Comparison of ENCODE assay signal across 8 cellular contexts in the genomic region with DNA sequence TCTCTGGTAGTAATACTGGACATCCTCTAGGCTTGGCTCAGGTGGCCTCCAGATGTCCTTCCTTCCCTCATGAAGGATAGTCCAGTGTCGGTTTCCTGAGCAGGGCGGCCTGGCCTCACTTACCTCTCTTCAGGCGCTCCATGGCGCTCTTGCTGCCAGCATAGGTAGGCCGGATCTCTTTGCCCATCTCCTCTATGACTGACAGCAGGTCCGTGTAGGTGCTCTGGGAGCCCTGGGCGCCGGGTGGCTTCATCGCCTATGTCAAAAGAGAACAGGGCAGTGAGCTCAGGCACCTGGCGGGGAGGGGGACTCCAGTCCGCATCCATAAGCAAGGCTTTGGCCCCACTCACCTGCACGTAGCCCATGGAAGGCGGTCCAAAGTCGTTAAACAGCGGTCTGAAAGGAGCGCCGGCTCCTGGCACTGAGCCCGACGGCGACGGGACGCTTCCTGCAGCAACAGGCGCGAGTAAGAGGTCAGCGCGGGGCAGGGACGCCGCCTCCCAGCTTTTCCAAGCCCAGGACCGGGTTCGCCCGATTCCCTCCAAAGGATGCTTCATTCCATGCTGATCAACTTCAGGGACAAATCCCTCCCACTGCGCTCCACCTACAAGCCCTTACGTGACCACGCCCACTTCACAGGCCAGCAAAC. TPM values are rescaled to one million over a fixed set of nuclear protein-coding genes. Genes with fewer than 3 reads are reported as not detected.
DNase-seq lines count a peak whose midpoint lies in the region; ATAC-seq and TF ChIP-seq lines count a peak whose summit lies in the region.

No MANE protein-coding gene starts in this region.

- WGBS in endodermal cell (ENCODE audit: insufficient coverage in 1 of 2, insufficient read length in 1 of 2), 2 experiments: 26 to 32% methylated on average over 30 to 34 of the region's 34 CpGs

- POLR2A ChIA-PET in AG04449 (lab: Yijun Ruan, JAX): interaction anchor here (0.6 kb wide), 1 partner anchor 116 kb away, joined by 3 read pairs; a partner anchor contains a TSS

- DNase-seq in AG04449 (ENCODE audit: low read depth, low spot score) (no peak), SJSA1 (ENCODE audit: low read depth in 1 of 2, low spot score in 2 of 2) (peak in 1 of 2 experiments; percentile 90), endodermal cell (no peak), uterus (no peak), NCI-H2107 (lab: John Stamatoyannopoulos, UW) (no peak)

- H3K36me3 Mint-ChIP-seq in endodermal cell (ENCODE audit: low read depth): peaks cover 11% of the 10 kb centered on the region

- peaks cover 23% of the 10 kb centered on the region for H3K4me1 Mint-ChIP-seq in endodermal cell

- peaks cover 27% of the 10 kb centered on the region for H3K36me3 ChIP-seq in SJSA1
- H3K36me3 ChIP-seq in endodermal cell (ENCODE audit: control insufficient read depth, insufficient read depth, low read length): peaks cover 16% of the 10 kb centered on the region
- peaks cover 0 to 2% of the 10 kb centered on the region in 2 donors for H3K36me3 ChIP-seq in mucosa of rectum (ENCODE audit: control insufficient read depth in 2 of 2, insufficient read depth in 2 of 2, low read length in 2 of 2)
- H3K36me3 ChIP-seq in uterus: no peaks in the 10 kb centered on the region

- intact Hi-C loops in uterus (cut with DNase I; ENCODE audit: low total_unique reads): loop anchor here (5.0 kb wide), 1 partner anchor 110 kb away; no protein-coding TSS in a partner anchor

- H3K9ac ChIP-seq in endodermal cell (ENCODE audit: extremely low read depth, low read length, poor library complexity, severe bottlenecking) (peak overlapping the region; percentile 32), mucosa of rectum (ENCODE audit: low read depth in 1 of 2, low read length in 2 of 2) (peak overlapping the region; percentile 86 to 89)

- TF ChIP-seq CTCF in AG04449 (IDR thresholded peaks at IDR 0.05; ENCODE audit: insufficient read depth, low read length, missing control alignments) (no peak), endodermal cell (conservative IDR thresholded peaks at IDR 0.05) (no peak), uterus (IDR thresholded peaks at IDR 0.05) (no peak)

- H3K4me3 ChIP-seq in AG04449 (ENCODE audit: low read depth, low read length) (peak overlapping the region; percentile 75), SJSA1 (peak overlapping the region; percentile 78), endodermal cell (ENCODE audit: low read length) (peak overlapping the region; percentile 87), mucosa of rectum (ENCODE audit: low read length in 2 of 2) (peak overlapping the region; percentile 85 to 87), uterus (peak overlapping the region; percentile 61 to 81)

- H3K27me3 Mint-ChIP-seq in endodermal cell (ENCODE audit: insufficient read depth): peaks cover 22% of the 10 kb centered on the region

- no peaks in the 10 kb centered on the region for H3K9me3 Mint-ChIP-seq in endodermal cell

- peak overlapping the region; percentile 89 for H3K27ac Mint-ChIP-seq in endodermal cell

- no peak for TF ChIP-seq POLR2A in uterus (IDR thresholded peaks at IDR 0.05)

- H3K27ac ChIP-seq in SJSA1 (peak overlapping the region; percentile 37), endodermal cell (ENCODE audit: low read depth, low read length) (peak overlapping the region; percentile 68), mucosa of rectum (ENCODE audit: low read depth in 2 of 2, low read length in 2 of 2) (peak overlapping the region; percentile 99 to 100), uterus (peak overlapping the region; percentile 90 to 93)

- ATAC-seq in GM21529 (IDR thresholded peaks at IDR 0.05; ENCODE audit: unreplicated experiment) (peak; percentile 18), GM19023 (IDR thresholded peaks at IDR 0.05; ENCODE audit: unreplicated experiment) (no peak)

- H3K4me1 ChIP-seq in SJSA1 (replicated peaks) (peaks cover 38% of the 10 kb centered on the region), endodermal cell (ENCODE audit: control insufficient read depth, insufficient read depth, low read length) (peaks cover 12% of the 10 kb centered on the region), mucosa of rectum (ENCODE audit: control insufficient read depth in 2 of 2, insufficient read depth in 2 of 2, low read length in 2 of 2) (peaks cover 32 to 39% of the 10 kb centered on the region in 2 donors), uterus (peaks cover 0 to 18% of the 10 kb centered on the region in 2 donors)

- H3K27me3 ChIP-seq in SJSA1 (replicated peaks) (0 out of 2 replicates have a peak, but pooled peaks cover 2% of the 10 kb centered on the region), endodermal cell (ENCODE audit: control insufficient read depth, insufficient read depth, low read length, poor library complexity, severe bottlenecking) (peaks cover 17% of the 10 kb centered on the region), mucosa of rectum (ENCODE audit: control insufficient read depth in 2 of 2, insufficient read depth in 2 of 2, low read length in 2 of 2) (no peaks in the 10 kb centered on the region), uterus (no peaks in the 10 kb centered on the region)

- CTCF ChIA-PET in AG04449 (lab: Yijun Ruan, JAX): interaction anchor here (0.6 to 1.6 kb wide), 7 partner anchors 42 to 161 kb away, joined by 3 to 5 read pairs (median 3); no protein-coding TSS in a partner anchor

- peak overlapping the region; percentile 85 for H3K4me3 Mint-ChIP-seq in endodermal cell

- H3K9me3 ChIP-seq in SJSA1 (replicated peaks) (no peaks in the 10 kb centered on the region), endodermal cell (ENCODE audit: control insufficient read depth, low read length) (no peaks in the 10 kb centered on the region), mucosa of rectum (ENCODE audit: control insufficient read depth in 2 of 2, low read length in 2 of 2) (no peaks in the 10 kb centered on the region), uterus (no peaks in the 10 kb centered on the region)

RNA-seq across cellular contexts. Expression of a gene that starts 0.6 kb away (rescaled TPM):
- total RNA-seq in SJSA1 (2014; rRNA removed; shearing (Covaris generic)): 61.9 and 82.4 TPM in 2 replicates
- total RNA-seq in endodermal cell (10 to 100 TPM; 30.6 to 47.6 TPM), uterus (10 to 100 TPM in 1 of 4 donors, 1 to 10 TPM in 3; 2.1 to 28.7 (median 6.9) TPM)
- polyA plus RNA-seq in endodermal cell (2013, experiment 1 of 2): 40.4 TPM
- 40.4 TPM for polyA plus RNA-seq in endodermal cell (2013, experiment 2 of 2)

RNA-seq across cellular contexts. Expression of a gene that starts 2.2 kb away (rescaled TPM):
- 11.5 and 18.7 TPM in 2 replicates for total RNA-seq in SJSA1 (2014; rRNA removed; shearing (Covaris generic))
- total RNA-seq in endodermal cell (100 to 1,000 TPM in 1 of 2 donors, 10 to 100 TPM in 1; 94.6 to 104 TPM), uterus (10 to 100 TPM in 3 of 4 donors, 1 to 10 TPM in 1; 7.9 to 89.7 (median 15.2) TPM)
- polyA plus RNA-seq in endodermal cell (2013, experiment 1 of 2): 39.0 TPM
- 38.2 TPM for polyA plus RNA-seq in endodermal cell (2013, experiment 2 of 2)

RNA-seq across cellular contexts. Expression of a gene that starts 15.9 kb away (rescaled TPM):
- total RNA-seq in SJSA1 (2014; rRNA removed; shearing (Covaris generic)): not detected in 2 replicates
- total RNA-seq in endodermal cell (not detected), uterus (not detected)
- not detected for polyA plus RNA-seq in endodermal cell (2013, experiment 1 of 2)
- polyA plus RNA-seq in endodermal cell (2013, experiment 2 of 2): not detected

RNA-seq across cellular contexts. Expression of a gene that starts 24.5 kb away (rescaled TPM):
- 184 and 185 TPM in 2 replicates for total RNA-seq in SJSA1 (2014; rRNA removed; shearing (Covaris generic))
- total RNA-seq in endodermal cell (10 to 100 TPM; 27.6 to 33.8 TPM), uterus (100 to 1,000 TPM in 1 of 4 donors, 10 to 100 TPM in 3; 52.9 to 131 (median 85.5) TPM)
- polyA plus RNA-seq in endodermal cell (2013, experiment 1 of 2): 43.1 TPM
- polyA plus RNA-seq in endodermal cell (2013, experiment 2 of 2): 41.1 TPM

RNA-seq across cellular contexts. Expression of a gene that starts 38.3 kb away (rescaled TPM):
- total RNA-seq in SJSA1 (2014; rRNA removed; shearing (Covaris generic)): 61.1 and 105 TPM in 2 replicates
- total RNA-seq in endodermal cell (10 to 100 TPM; 67.4 to 87.8 TPM), uterus (10 to 100 TPM in 3 of 4 donors, 1 to 10 TPM in 1; 6.9 to 59.5 (median 36.0) TPM)
- 60.9 TPM for polyA plus RNA-seq in endodermal cell (2013, experiment 1 of 2)
- polyA plus RNA-seq in endodermal cell (2013, experiment 2 of 2): 57.1 TPM

Comparison
In these comparisons a context has a peak if more than half of its experiments do, and no peak if none do; other contexts are left out.
1. H3K27ac ChIP-seq: peak in every context shown above with its lines; median percentile 100 in mucosa of rectum; 92 in uterus; 68 in endodermal cell; 37 in SJSA1.